Comparison of ENCODE assay signal across 1 cellular context in the genomic region with DNA sequence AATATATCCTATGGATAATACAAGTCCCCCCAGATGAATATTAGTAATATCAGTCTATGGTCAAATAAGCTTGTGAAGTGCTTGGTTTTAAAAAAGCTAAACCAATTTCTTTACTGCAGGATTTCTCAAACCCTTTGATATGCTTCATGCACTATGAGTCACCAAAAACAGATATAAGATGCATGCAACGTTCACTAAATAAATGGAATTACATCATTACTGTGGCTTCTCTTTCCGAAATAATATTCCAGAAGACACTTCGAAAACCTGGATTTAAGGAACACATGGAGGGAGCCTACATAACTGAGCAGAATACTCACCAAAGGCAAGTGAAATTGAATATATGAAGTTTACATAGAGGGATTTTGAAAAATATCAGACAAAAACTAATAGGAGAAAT.
A peak's percentile ranks its signal among the peaks of the same experiment; 100 is the strongest.
TF ChIP-seq lines count a peak whose summit lies in the region.

No MANE protein-coding gene starts in this region.

TF ChIP-seq in SK-N-SH, 30 proteins besides CTCF, POLR2A, EP300 and RAD21 (continued from another document):
- TF ChIP-seq, protein P1, sequence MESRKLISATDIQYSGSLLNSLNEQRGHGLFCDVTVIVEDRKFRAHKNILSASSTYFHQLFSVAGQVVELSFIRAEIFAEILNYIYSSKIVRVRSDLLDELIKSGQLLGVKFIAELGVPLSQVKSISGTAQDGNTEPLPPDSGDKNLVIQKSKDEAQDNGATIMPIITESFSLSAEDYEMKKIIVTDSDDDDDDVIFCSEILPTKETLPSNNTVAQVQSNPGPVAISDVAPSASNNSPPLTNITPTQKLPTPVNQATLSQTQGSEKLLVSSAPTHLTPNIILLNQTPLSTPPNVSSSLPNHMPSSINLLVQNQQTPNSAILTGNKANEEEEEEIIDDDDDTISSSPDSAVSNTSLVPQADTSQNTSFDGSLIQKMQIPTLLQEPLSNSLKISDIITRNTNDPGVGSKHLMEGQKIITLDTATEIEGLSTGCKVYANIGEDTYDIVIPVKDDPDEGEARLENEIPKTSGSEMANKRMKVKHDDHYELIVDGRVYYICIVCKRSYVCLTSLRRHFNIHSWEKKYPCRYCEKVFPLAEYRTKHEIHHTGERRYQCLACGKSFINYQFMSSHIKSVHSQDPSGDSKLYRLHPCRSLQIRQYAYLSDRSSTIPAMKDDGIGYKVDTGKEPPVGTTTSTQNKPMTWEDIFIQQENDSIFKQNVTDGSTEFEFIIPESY (IDR thresholded peaks at IDR 0.05; ENCODE audit: borderline replicate concordance, low read depth), result no peak
- TF ChIP-seq RCOR1 (IDR thresholded peaks at IDR 0.05; ENCODE audit: low read length), result no peak
- peak; percentile 66 for TF ChIP-seq TCF12 (IDR thresholded peaks at IDR 0.05)
